ENCODE assay signal across 8 cellular contexts in genomic region chr3:117355566-117355965, GRCh38.
DNase-seq lines count a peak whose midpoint lies in the region; ATAC-seq and TF ChIP-seq lines count a peak whose summit lies in the region.

No MANE protein-coding gene starts in this region.

- H3K27me3 ChIP-seq in left ventricle myocardium inferior (ENCODE audit: low read depth) (no peaks in the 10 kb centered on the region), Karpas-422 (ENCODE audit: low read length) (no peaks in the 10 kb centered on the region), ascending aorta (no peaks in the 10 kb centered on the region)

- H3K36me3 Mint-ChIP-seq in T-cell: no peaks in the 10 kb centered on the region

- ATAC-seq in Right ventricle myocardium inferior (no peak), SK-N-SH treated with all-trans-retinoic acid at 6 μM for 48 hours (peak; percentile 94), left lobe of liver (peak; percentile 94), T-cell (replicated peaks in 1 of 4) (no peak)

- H3K4me1 ChIP-seq in left ventricle myocardium inferior: no peaks in the 10 kb centered on the region
- H3K4me1 ChIP-seq in Karpas-422 (ENCODE audit: low read length): no peaks in the 10 kb centered on the region
- H3K4me1 ChIP-seq in ascending aorta: no peaks in the 10 kb centered on the region

- H3K79me2 ChIP-seq in Karpas-422 (ENCODE audit: low read length): no peaks in the 10 kb centered on the region

- CTCF ChIA-PET in T-cell (lab: Charles Lee): no interaction called here

- no peaks in the 10 kb centered on the region for H4K20me1 ChIP-seq in Karpas-422 (ENCODE audit: insufficient read depth, low read depth, low read length)

- no peaks in the 10 kb centered on the region for H3K27me3 Mint-ChIP-seq in T-cell

- no peak overlapping the region for H3K9ac ChIP-seq in Karpas-422 (ENCODE audit: low read length)

- no peak overlapping the region for H2AFZ ChIP-seq in Karpas-422 (ENCODE audit: low read length)

- H3K36me3 ChIP-seq in left ventricle myocardium inferior: no peaks in the 10 kb centered on the region
- no peaks in the 10 kb centered on the region for H3K36me3 ChIP-seq in Karpas-422 (ENCODE audit: insufficient read depth, low read length)
- H3K36me3 ChIP-seq in ascending aorta: no peaks in the 10 kb centered on the region

- H3K27ac Mint-ChIP-seq in T-cell: no peak overlapping the region

- POLR2A ChIA-PET in T-cell (lab: Charles Lee): no interaction called here

- no peak overlapping the region for H3K27ac ChIP-seq in left ventricle myocardium inferior (replicated peaks)
- H3K27ac ChIP-seq in Karpas-422 (ENCODE audit: low read length): no peak overlapping the region
- H3K27ac ChIP-seq in ascending aorta: no peak overlapping the region

- intact Hi-C loops in left ventricle myocardium inferior (cut with micrococcal nuclease): no loop called here
- intact Hi-C loops in Right ventricle myocardium inferior (cut with DNase I): no loop called here
- intact Hi-C loops in ascending aorta (cut with DNase I): no loop called here

- H3K9me3 ChIP-seq in left ventricle myocardium inferior (replicated peaks) (peaks cover 5% of the 10 kb centered on the region), Karpas-422 (ENCODE audit: low read length) (no peaks in the 10 kb centered on the region), ascending aorta (no peaks in the 10 kb centered on the region)

- H3K4me2 ChIP-seq in Karpas-422 (ENCODE audit: low read depth, low read length, poor library complexity, severe bottlenecking): no peak overlapping the region

- H3K4me3 Mint-ChIP-seq in T-cell: no peak overlapping the region

- no peaks in the 10 kb centered on the region for H3K4me1 Mint-ChIP-seq in T-cell

- H3K9me3 Mint-ChIP-seq in T-cell: peaks cover 5 to 13% (median 9%) of the 10 kb centered on the region in 3 donors

- no peaks in the 10 kb centered on the region; the same call in 1 of the 2 replicates for H3K9me2 ChIP-seq in Karpas-422 (replicated peaks; ENCODE audit: insufficient read depth, low read length)

- H3K4me3 ChIP-seq in left ventricle myocardium inferior (no peak overlapping the region), Karpas-422 (ENCODE audit: low read length) (no peak overlapping the region), ascending aorta (no peak overlapping the region)

- no peak for DNase-seq in left ventricle myocardium inferior
- DNase-seq in Right ventricle myocardium inferior (ENCODE audit: missing footprints): no peak
- peak; percentile 43 for DNase-seq in Karpas-422
- peak; percentile 44 for DNase-seq in left lobe of liver (ENCODE audit: low spot score)
- DNase-seq in T-cell: no peak
- DNase-seq in central memory CD4-positive, alpha-beta T cell: no peak
- no peak for DNase-seq in ascending aorta (ENCODE audit: low spot score in 2 of 2)

- peak; percentile 35 for TF ChIP-seq CTCF in left ventricle myocardium inferior (IDR thresholded peaks at IDR 0.05; ENCODE audit: borderline replicate concordance)
- peak in 1 of 3 experiments; percentile 14 for TF ChIP-seq CTCF in ascending aorta (IDR thresholded peaks at IDR 0.05)

TF ChIP-seq in SK-N-SH treated with all-trans-retinoic acid at 6 μM for 48 hours, 23 proteins besides CTCF, POLR2A, EP300 and RAD21:
- TF ChIP-seq GLIS3 (CRISPR knock-in tag; IDR thresholded peaks at IDR 0.05) (no peak), ZNF70 (CRISPR knock-in tag; IDR thresholded peaks at IDR 0.05) (no peak), CREB5 (CRISPR knock-in tag; IDR thresholded peaks at IDR 0.05; ENCODE audit: low read depth) (no peak), OSR1 (CRISPR knock-in tag; IDR thresholded peaks at IDR 0.05) (no peak), TSHZ2 (CRISPR knock-in tag; IDR thresholded peaks at IDR 0.05) (no peak), BACH2 (CRISPR knock-in tag; IDR thresholded peaks at IDR 0.05; ENCODE audit: borderline replicate concordance) (no peak), ZFP30 (CRISPR knock-in tag; IDR thresholded peaks at IDR 0.05) (no peak), SNAI2 (CRISPR knock-in tag; IDR thresholded peaks at IDR 0.05) (no peak), ZNF8 (CRISPR knock-in tag; IDR thresholded peaks at IDR 0.05) (no peak), ARNTL (CRISPR knock-in tag; IDR thresholded peaks at IDR 0.05; ENCODE audit: borderline replicate concordance, low read depth) (no peak), RARB (CRISPR knock-in tag; IDR thresholded peaks at IDR 0.05) (no peak)

Comparison
In these comparisons a context has a peak if more than half of its experiments do, and no peak if none do; other contexts are left out.
1. DNase-seq: peak in Karpas-422 (single experiment) and left lobe of liver (single experiment); none in left ventricle myocardium inferior (single experiment), Right ventricle myocardium inferior (single experiment), T-cell (0 of 34), central memory CD4-positive, alpha-beta T cell (single experiment) and ascending aorta (0 of 2).
2. ATAC-seq: peak in SK-N-SH treated with all-trans-retinoic acid at 6 μM for 48 hours (single experiment) and left lobe of liver (single experiment); none in Right ventricle myocardium inferior (single experiment) and T-cell (0 of 4).